In genomic region chr19:50476943-50477264, GRCh38 we compare ENCODE assay signal across 9 cellular contexts. TPM values are rescaled to one million over a fixed set of nuclear protein-coding genes. Genes with fewer than 3 reads are reported as not detected.
DNase-seq lines count a peak whose midpoint lies in the region; ATAC-seq, FAIRE-seq and TF ChIP-seq lines count a peak whose summit lies in the region.
"Had no signal": no experiment of that assay in that cellular context is flagged by ENCODE, and none has a peak within 500 bp of the region (broad histone marks: within the 10 kb centered on the region; RNA-seq: fewer than 3 reads in every experiment).

No MANE protein-coding gene starts in this region.

- H3K36me3 ChIP-seq in Caco-2 (ENCODE audit: control insufficient read depth, insufficient read depth, low read length): no peaks in the 10 kb centered on the region
- peaks cover 0 to 40% (median 0%) of the 10 kb centered on the region in 3 donors for H3K36me3 ChIP-seq in Peyer's patch
- H3K36me3 ChIP-seq in pancreas: peaks cover 0 to 20% (median 18%) of the 10 kb centered on the region in 3 donors

- POLR2A ChIA-PET in Caco-2 (lab: Charles Lee): no interaction called here

- H3K4me3 ChIP-seq in Caco-2 (ENCODE audit: low read depth, low read length) (peak overlapping the region; percentile 51), Peyer's patch (peak overlapping the region; percentile 74 to 99 (median 92)), epithelial cell of proximal tubule (ENCODE audit: low read depth, low read length) (peak overlapping the region; percentile 98), pancreas (peak overlapping the region; percentile 70 to 99 (median 82))

- no TSS peak for BruUV-seq in Caco-2 (replicated peaks; lab: Mats Ljungman, UMichigan)

- TF ChIP-seq CTCF in Caco-2 (IDR thresholded peaks at IDR 0.05; ENCODE audit: insufficient read depth in 1 of 2, low read depth in 1 of 2, low read length in 1 of 2, severe bottlenecking in 1 of 2, unreplicated experiment in 1 of 2) (no peak), Peyer's patch (IDR thresholded peaks at IDR 0.05) (no peak), epithelial cell of proximal tubule (conservative IDR thresholded peaks at IDR 0.05; ENCODE audit: low read depth, low read length) (no peak), pancreas (IDR thresholded peaks at IDR 0.05) (no peak)

- no peaks in the 10 kb centered on the region for H3K27me3 Mint-ChIP-seq in Caco-2 (ENCODE audit: insufficient read depth, unreplicated experiment)

- H3K27ac ChIP-seq in Peyer's patch (peak overlapping the region; percentile 78 to 95 (median 82)), pancreas (peak overlapping the region in 2 of 4 donors; percentile 58 to 75)

- no peaks in the 10 kb centered on the region for H3K9me3 ChIP-seq in Caco-2
- H3K9me3 ChIP-seq in Peyer's patch: no peaks in the 10 kb centered on the region
- no peaks in the 10 kb centered on the region for H3K9me3 ChIP-seq in pancreas

- no peaks in the 10 kb centered on the region for H3K27me3 ChIP-seq in Caco-2 (replicated peaks; ENCODE audit: control insufficient read depth, insufficient read depth, low read length)
- no peaks in the 10 kb centered on the region for H3K27me3 ChIP-seq in Peyer's patch
- no peaks in the 10 kb centered on the region for H3K27me3 ChIP-seq in pancreas

- no peak for FAIRE-seq in pancreas (lab: Jason Lieb, UNC)

- no peak for ATAC-seq in pancreas
- ATAC-seq in GM19351 (IDR thresholded peaks at IDR 0.05; ENCODE audit: unreplicated experiment): no peak

- H3K4me3 Mint-ChIP-seq in Caco-2 (ENCODE audit: unreplicated experiment): peak overlapping the region; percentile 89

- H3K4me1 ChIP-seq in Caco-2 (no peaks in the 10 kb centered on the region), Peyer's patch (peaks cover 0 to 16% (median 9%) of the 10 kb centered on the region in 4 donors), pancreas (peaks cover 0 to 11% (median 0%) of the 10 kb centered on the region in 3 donors)

- peak overlapping the region; percentile 54 for H3K27ac Mint-ChIP-seq in Caco-2 (ENCODE audit: unreplicated experiment)

- CTCF ChIA-PET in Caco-2 (lab: Charles Lee): no interaction called here

- no peak for TF ChIP-seq POLR2A in Peyer's patch (IDR thresholded peaks at IDR 0.05)

- 8 to 10% methylated on average over 17 of the region's 17 CpGs for WGBS in pancreas, 2 donors

- no peaks in the 10 kb centered on the region for H3K9me3 Mint-ChIP-seq in Caco-2 (ENCODE audit: unreplicated experiment)

- intact Hi-C loops in Caco-2 (cut with micrococcal nuclease; ENCODE audit: unreplicated experiment): loop anchor here (1.0 kb wide), 1 partner anchor 34 kb away; the partner anchor contains the start of gene JOSD2
- intact Hi-C loops in pancreas (cut with DNase I): no loop called here

- H3K4me1 Mint-ChIP-seq in Caco-2 (ENCODE audit: low read depth, unreplicated experiment): no peaks in the 10 kb centered on the region

- peaks cover 42% of the 10 kb centered on the region for H3K36me3 Mint-ChIP-seq in Caco-2 (ENCODE audit: insufficient read depth, unreplicated experiment)

- DNase-seq in Caco-2: no peak
- no peak for DNase-seq in Peyer's patch
- DNase-seq in epithelial cell of proximal tubule (ENCODE audit: low read depth): no peak
- no peak for DNase-seq in pancreas
- DNase-seq in T1000 (lab: John Stamatoyannopoulos, UW): no peak
- DNase-seq in activated effector memory CD4-positive, alpha-beta T cell treated with Interleukin-2 at 50 U/mL for 16 hours: no peak
- no peak for DNase-seq in UCSD-AML1 (lab: John Stamatoyannopoulos, UW; ENCODE audit: unreplicated experiment)

RNA-seq across cellular contexts. Expression of gene GARIN5A, which starts 0.3 kb away (rescaled TPM):
- total RNA-seq in Caco-2 (2022): 1.4 and 1.5 TPM in 2 replicates
- total RNA-seq in Peyer's patch: 1 to 10 TPM in 2 of 4 donors, not detected in 2; 2.0 to 2.5 TPM
- total RNA-seq in epithelial cell of proximal tubule: 0.69 and 2.2 TPM in 2 replicates
- 1 to 10 TPM; 1.4 to 2.6 (median 1.9) TPM for total RNA-seq in pancreas
- polyA plus RNA-seq in pancreas: 1 to 10 TPM; 2.1 to 2.3 TPM

RNA-seq across cellular contexts. Expression of gene EMC10, which starts 0.6 kb away (rescaled TPM):
- total RNA-seq in Caco-2 (2022): 42.9 and 46.3 TPM in 2 replicates
- 100 to 1,000 TPM in 3 of 4 donors, 10 to 100 TPM in 1; 63.5 to 134 (median 117) TPM for total RNA-seq in Peyer's patch
- 123 and 185 TPM in 2 replicates for total RNA-seq in epithelial cell of proximal tubule
- total RNA-seq in pancreas: 10 to 100 TPM; 34.7 to 81.5 (median 60.2) TPM
- polyA plus RNA-seq in pancreas: 100 to 1,000 TPM in 1 of 2 donors, 10 to 100 TPM in 1; 96.7 to 160 TPM

RNA-seq across cellular contexts. Expression of gene JOSD2, which starts 34.1 kb away (rescaled TPM):
- total RNA-seq in Caco-2 (2022) (27.7 and 27.9 TPM in 2 replicates), Peyer's patch (10 to 100 TPM; 10.7 to 41.3 (median 26.6) TPM), epithelial cell of proximal tubule (16.1 and 36.4 TPM in 2 replicates), pancreas (10 to 100 TPM in 5 of 6 donors, 1 to 10 TPM in 1; 8.0 to 23.3 (median 13.2) TPM)
- polyA plus RNA-seq in pancreas: 10 to 100 TPM; 25.1 to 41.2 TPM

RNA-seq across cellular contexts. Expression of gene ASPDH, which starts 36.8 kb away (rescaled TPM):
- total RNA-seq in Caco-2 (2022): not detected in 2 replicates
- total RNA-seq in Peyer's patch: 10 to 100 TPM in 1 of 4 donors, 1 to 10 TPM in 2, not detected in 1; 1.6 to 31.9 (median 4.5) TPM
- not detected in 2 replicates for total RNA-seq in epithelial cell of proximal tubule
- under 1 TPM in 2 of 6 donors, not detected in 4; 0.49 to 0.76 TPM for total RNA-seq in pancreas
- polyA plus RNA-seq in pancreas: 1 to 10 TPM; 1.6 to 4.6 TPM
- total RNA-seq: dermis microvascular lymphatic vessel endothelial cell had no signal

RNA-seq across cellular contexts. Expression of gene MYBPC2, which starts 44.2 kb away (rescaled TPM):
- total RNA-seq in Caco-2 (2022): 0.91 and 1.6 TPM in 2 replicates
- total RNA-seq in Peyer's patch: not detected
- total RNA-seq in epithelial cell of proximal tubule: not detected in 2 replicates
- 1 to 10 TPM in 2 of 6 donors, not detected in 4; 1.5 to 1.7 TPM for total RNA-seq in pancreas
- under 1 TPM in 1 of 2 donors, not detected in 1; 0.02 TPM for polyA plus RNA-seq in pancreas
